8 cellular contexts compared by ENCODE assay signal in the genomic region with DNA sequence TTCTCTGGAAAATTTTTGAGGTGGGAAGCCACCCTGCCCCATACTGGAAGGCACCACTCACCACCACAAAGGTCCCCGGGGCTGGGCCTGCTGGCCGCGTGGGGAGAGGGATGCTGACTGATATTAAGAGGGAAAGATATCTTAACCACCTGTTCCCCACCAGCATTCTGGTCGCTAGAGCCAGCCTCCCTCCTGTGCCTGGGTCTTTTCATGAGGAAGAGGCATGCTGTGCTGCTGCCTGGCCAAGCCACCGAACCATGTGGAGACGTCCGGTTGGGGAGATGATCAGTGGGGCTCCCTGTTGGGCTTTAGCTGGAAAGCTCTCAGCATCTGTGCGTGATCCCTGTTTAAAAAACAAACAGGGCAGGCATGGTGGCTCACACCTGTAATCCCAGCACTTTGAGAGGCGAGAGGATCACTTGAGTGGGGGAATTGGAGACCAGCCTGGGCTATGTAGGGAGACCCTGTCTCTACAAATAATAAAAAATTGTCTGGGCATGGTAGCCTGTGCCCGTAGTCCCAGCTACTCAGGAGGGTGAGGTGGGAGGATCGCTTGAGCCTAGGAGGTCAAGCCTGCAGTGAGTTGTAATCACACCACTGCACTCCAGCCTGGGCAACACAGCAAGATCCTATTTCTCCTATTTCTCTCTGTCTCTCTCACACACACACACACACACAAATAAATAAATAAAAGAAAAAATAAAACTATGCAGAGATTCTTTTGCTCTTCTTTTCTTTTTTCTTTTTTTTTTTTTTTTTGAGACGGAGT. TPM values are rescaled to one million over a fixed set of nuclear protein-coding genes. Genes with fewer than 3 reads are reported as not detected.
DNase-seq lines count a peak whose midpoint lies in the region; ATAC-seq and TF ChIP-seq lines count a peak whose summit lies in the region.

No MANE protein-coding gene starts in this region.

- TF ChIP-seq CTCF in coronary artery (IDR thresholded peaks at IDR 0.05) = no peak

- no peak for ATAC-seq in GM18870 (IDR thresholded peaks at IDR 0.05; ENCODE audit: unreplicated experiment)

- peak overlapping the region; percentile 100 for H3K27ac Mint-ChIP-seq in T-helper 2 cell treated with Interferon-gamma antibody and Interleukin-4, amounts not matched to agents 5 μg/mL and 100 μg/mL, for 36 hours

- H3K27me3 ChIP-seq in subcutaneous abdominal adipose tissue (ENCODE audit: control insufficient read depth in 5 of 5, insufficient read depth in 4 of 5, low read length in 5 of 5) = no peaks in the 10 kb centered on the region

- peaks cover 10% of the 10 kb centered on the region for H3K36me3 Mint-ChIP-seq in T-helper 2 cell treated with Interferon-gamma antibody and Interleukin-4, amounts not matched to agents 5 μg/mL and 100 μg/mL, for 36 hours (ENCODE audit: low read depth)

- DNase-seq in NCI-H82 (lab: John Stamatoyannopoulos, UW) (peak; percentile 42), NCI-H82 treated with DMSO at 0.1 percent for 48 hours (lab: John Stamatoyannopoulos, UW; ENCODE audit: unreplicated experiment) (no peak), coronary artery (ENCODE audit: low spot score) (no peak), AG08396 (ENCODE audit: low spot score) (no peak)
- peak; percentile 42 for DNase-seq in T-helper 2 cell treated with Interferon-gamma antibody and Interleukin-4, amounts not matched to agents 5 μg/mL and 100 μg/mL, for 36 hours (ENCODE audit: low spot score)

- no peaks in the 10 kb centered on the region for H3K9me3 Mint-ChIP-seq in T-helper 2 cell treated with Interferon-gamma antibody and Interleukin-4, amounts not matched to agents 5 μg/mL and 100 μg/mL, for 36 hours

- peaks cover 5% of the 10 kb centered on the region for H3K4me1 ChIP-seq in mesodermal cell (ENCODE audit: control insufficient read depth, insufficient read depth, low read length, poor library complexity, severe bottlenecking)
- peaks cover 3 to 35% (median 33%) of the 10 kb centered on the region in 5 donors for H3K4me1 ChIP-seq in subcutaneous abdominal adipose tissue (ENCODE audit: control insufficient read depth in 5 of 5, insufficient read depth in 5 of 5, low read length in 5 of 5)

- H3K36me3 ChIP-seq in mesodermal cell (ENCODE audit: control insufficient read depth, insufficient read depth, low read length) (peaks cover 28% of the 10 kb centered on the region), subcutaneous abdominal adipose tissue (ENCODE audit: control insufficient read depth in 5 of 5, insufficient read depth in 5 of 5, low read length in 5 of 5) (peaks cover 0 to 20% (median 7%) of the 10 kb centered on the region in 5 donors)

- no peaks in the 10 kb centered on the region for H3K9me3 ChIP-seq in mesodermal cell (ENCODE audit: control insufficient read depth, low read length)
- no peaks in the 10 kb centered on the region for H3K9me3 ChIP-seq in subcutaneous abdominal adipose tissue (ENCODE audit: control insufficient read depth in 5 of 5, low read length in 5 of 5)

- peak overlapping the region; percentile 98 for H3K4me3 Mint-ChIP-seq in T-helper 2 cell treated with Interferon-gamma antibody and Interleukin-4, amounts not matched to agents 5 μg/mL and 100 μg/mL, for 36 hours

- peak overlapping the region; percentile 77 to 96 (median 95) for H3K9ac ChIP-seq in subcutaneous abdominal adipose tissue (ENCODE audit: low read length in 5 of 5)

- H3K27ac ChIP-seq in coronary artery (peak overlapping the region in 1 of 2 donors; percentile 97), mesodermal cell (ENCODE audit: low read depth, low read length, severe bottlenecking) (no peak overlapping the region), subcutaneous abdominal adipose tissue (ENCODE audit: low read depth, low read length) (peak overlapping the region; percentile 94)

- H3K4me3 ChIP-seq in coronary artery = peak overlapping the region; percentile 82
- peak overlapping the region; percentile 98 for H3K4me3 ChIP-seq in mesodermal cell (ENCODE audit: extremely low read depth, insufficient read depth, low read length, poor library complexity, severe bottlenecking)
- peak overlapping the region; percentile 84 to 97 (median 94) for H3K4me3 ChIP-seq in subcutaneous abdominal adipose tissue (ENCODE audit: low read depth in 1 of 5, low read length in 5 of 5)

- 22 to 43% methylated on average over 3 to 7 of the region's 12 CpGs for WGBS in mesodermal cell (ENCODE audit: insufficient coverage in 2 of 2), 2 experiments

- peaks cover 16% of the 10 kb centered on the region for H3K4me1 Mint-ChIP-seq in T-helper 2 cell treated with Interferon-gamma antibody and Interleukin-4, amounts not matched to agents 5 μg/mL and 100 μg/mL, for 36 hours (ENCODE audit: low read depth)

- no peaks in the 10 kb centered on the region for H3K27me3 Mint-ChIP-seq in T-helper 2 cell treated with Interferon-gamma antibody and Interleukin-4, amounts not matched to agents 5 μg/mL and 100 μg/mL, for 36 hours (ENCODE audit: low read depth)

RNA-seq across cellular contexts. Expression of gene KLHL18, which starts 1.0 kb away (rescaled TPM):
- 15.4 TPM for polyA plus RNA-seq in mesodermal cell (2013, experiment 1 of 2)
- 10.9 TPM for polyA plus RNA-seq in mesodermal cell (2013, experiment 2 of 2)

RNA-seq across cellular contexts. Expression of gene KIF9, which starts 1.2 kb away (rescaled TPM):
- 6.5 TPM for polyA plus RNA-seq in mesodermal cell (2013, experiment 1 of 2)
- polyA plus RNA-seq in mesodermal cell (2013, experiment 2 of 2) = 6.1 TPM

Comparison
In these comparisons a context has a peak if more than half of its experiments do, and no peak if none do; other contexts are left out.
1. DNase-seq: peak in NCI-H82 (single experiment) and T-helper 2 cell treated with Interferon-gamma antibody and Interleukin-4, amounts not matched to agents 5 μg/mL and 100 μg/mL, for 36 hours (single experiment); none in NCI-H82 treated with DMSO at 0.1 percent for 48 hours (single experiment), coronary artery (single experiment) and AG08396 (single experiment).
2. Peak in every context shown above with its lines, with median percentiles within 50 percentile points of each other: H3K4me3 ChIP-seq.